1 cellular context compared by ENCODE assay signal in the genomic region with DNA sequence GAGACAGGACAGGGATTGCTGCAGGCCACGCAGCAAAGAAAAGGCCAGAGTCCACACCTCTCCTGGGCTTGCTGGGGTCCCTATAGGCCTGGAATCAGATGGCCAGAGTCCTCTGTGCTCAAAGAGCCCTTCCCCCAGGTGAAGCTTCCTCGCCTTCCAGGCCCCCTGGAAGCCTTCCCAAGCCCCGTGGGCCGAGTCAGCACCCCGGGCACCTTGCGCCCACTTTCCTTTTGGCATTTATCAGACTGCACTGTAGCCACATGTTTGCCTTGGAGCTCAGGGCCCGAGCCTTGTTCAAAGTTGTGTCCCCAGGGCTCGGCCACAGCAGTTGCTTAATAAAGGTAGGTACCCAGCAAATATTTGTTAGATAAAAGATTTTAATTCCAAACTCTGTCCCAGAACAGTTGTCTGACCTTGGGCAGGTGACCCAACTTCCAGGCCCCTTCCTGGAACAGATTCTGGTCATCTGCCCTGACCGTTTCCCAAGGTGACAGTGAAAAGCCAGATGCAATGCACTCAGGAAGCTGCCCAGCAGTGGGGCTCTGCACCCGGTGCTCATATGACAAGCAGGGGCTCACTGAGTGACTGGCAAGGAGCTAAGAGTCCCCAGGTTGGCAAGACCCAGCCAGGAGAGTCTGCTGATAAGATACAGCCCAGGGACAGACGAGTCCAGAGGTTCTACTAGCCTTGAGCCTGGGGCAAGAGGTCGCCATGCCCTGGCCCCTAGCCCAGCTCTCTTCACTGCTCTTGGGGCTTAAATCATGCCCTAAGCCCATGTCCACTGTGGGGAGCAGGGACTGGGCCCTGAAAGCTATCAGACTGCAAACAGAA.
A peak's percentile ranks its signal among the peaks of the same experiment; 100 is the strongest.
TF ChIP-seq lines count a peak whose summit lies in the region.

No MANE protein-coding gene starts in this region.

TF ChIP-seq in liver, 16 proteins besides CTCF, POLR2A, EP300 and RAD21 (continued from another document):
- TF ChIP-seq, protein P1, sequence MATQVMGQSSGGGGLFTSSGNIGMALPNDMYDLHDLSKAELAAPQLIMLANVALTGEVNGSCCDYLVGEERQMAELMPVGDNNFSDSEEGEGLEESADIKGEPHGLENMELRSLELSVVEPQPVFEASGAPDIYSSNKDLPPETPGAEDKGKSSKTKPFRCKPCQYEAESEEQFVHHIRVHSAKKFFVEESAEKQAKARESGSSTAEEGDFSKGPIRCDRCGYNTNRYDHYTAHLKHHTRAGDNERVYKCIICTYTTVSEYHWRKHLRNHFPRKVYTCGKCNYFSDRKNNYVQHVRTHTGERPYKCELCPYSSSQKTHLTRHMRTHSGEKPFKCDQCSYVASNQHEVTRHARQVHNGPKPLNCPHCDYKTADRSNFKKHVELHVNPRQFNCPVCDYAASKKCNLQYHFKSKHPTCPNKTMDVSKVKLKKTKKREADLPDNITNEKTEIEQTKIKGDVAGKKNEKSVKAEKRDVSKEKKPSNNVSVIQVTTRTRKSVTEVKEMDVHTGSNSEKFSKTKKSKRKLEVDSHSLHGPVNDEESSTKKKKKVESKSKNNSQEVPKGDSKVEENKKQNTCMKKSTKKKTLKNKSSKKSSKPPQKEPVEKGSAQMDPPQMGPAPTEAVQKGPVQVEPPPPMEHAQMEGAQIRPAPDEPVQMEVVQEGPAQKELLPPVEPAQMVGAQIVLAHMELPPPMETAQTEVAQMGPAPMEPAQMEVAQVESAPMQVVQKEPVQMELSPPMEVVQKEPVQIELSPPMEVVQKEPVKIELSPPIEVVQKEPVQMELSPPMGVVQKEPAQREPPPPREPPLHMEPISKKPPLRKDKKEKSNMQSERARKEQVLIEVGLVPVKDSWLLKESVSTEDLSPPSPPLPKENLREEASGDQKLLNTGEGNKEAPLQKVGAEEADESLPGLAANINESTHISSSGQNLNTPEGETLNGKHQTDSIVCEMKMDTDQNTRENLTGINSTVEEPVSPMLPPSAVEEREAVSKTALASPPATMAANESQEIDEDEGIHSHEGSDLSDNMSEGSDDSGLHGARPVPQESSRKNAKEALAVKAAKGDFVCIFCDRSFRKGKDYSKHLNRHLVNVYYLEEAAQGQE (IDR thresholded peaks at IDR 0.05), result peak; percentile 13
- TF ChIP-seq, protein P2, sequence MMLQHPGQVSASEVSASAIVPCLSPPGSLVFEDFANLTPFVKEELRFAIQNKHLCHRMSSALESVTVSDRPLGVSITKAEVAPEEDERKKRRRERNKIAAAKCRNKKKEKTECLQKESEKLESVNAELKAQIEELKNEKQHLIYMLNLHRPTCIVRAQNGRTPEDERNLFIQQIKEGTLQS (IDR thresholded peaks at IDR 0.05), result peak; percentile 83
- TF ChIP-seq, protein P3, sequence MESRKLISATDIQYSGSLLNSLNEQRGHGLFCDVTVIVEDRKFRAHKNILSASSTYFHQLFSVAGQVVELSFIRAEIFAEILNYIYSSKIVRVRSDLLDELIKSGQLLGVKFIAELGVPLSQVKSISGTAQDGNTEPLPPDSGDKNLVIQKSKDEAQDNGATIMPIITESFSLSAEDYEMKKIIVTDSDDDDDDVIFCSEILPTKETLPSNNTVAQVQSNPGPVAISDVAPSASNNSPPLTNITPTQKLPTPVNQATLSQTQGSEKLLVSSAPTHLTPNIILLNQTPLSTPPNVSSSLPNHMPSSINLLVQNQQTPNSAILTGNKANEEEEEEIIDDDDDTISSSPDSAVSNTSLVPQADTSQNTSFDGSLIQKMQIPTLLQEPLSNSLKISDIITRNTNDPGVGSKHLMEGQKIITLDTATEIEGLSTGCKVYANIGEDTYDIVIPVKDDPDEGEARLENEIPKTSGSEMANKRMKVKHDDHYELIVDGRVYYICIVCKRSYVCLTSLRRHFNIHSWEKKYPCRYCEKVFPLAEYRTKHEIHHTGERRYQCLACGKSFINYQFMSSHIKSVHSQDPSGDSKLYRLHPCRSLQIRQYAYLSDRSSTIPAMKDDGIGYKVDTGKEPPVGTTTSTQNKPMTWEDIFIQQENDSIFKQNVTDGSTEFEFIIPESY (IDR thresholded peaks at IDR 0.05), result peak; percentile 77
- no peak for TF ChIP-seq TAF1 (conservative IDR thresholded peaks at IDR 0.05)
- TF ChIP-seq YY1 (IDR thresholded peaks at IDR 0.05), result peak; percentile 29
- TF ChIP-seq RXRA (IDR thresholded peaks at IDR 0.05), result peak; percentile 86 to 93
